Comparison of ENCODE assay signal across 9 cellular contexts in genomic region chr21:16279658-16280581, GRCh38.
DNase-seq lines count a peak whose midpoint lies in the region; ATAC-seq and TF ChIP-seq lines count a peak whose summit lies in the region.
"Had no signal": no experiment of that assay in that cellular context is flagged by ENCODE, and none has a peak within 500 bp of the region (broad histone marks: within the 10 kb centered on the region; RNA-seq: fewer than 3 reads in every experiment).

No MANE protein-coding gene starts in this region.

- H3K27me3 ChIP-seq in right atrium auricular region, result no peaks in the 10 kb centered on the region

- peak overlapping the region; percentile 11 to 27 for H3K4me3 ChIP-seq in right atrium auricular region

- H3K4me1 ChIP-seq in right atrium auricular region, result peaks cover 0 to 16% of the 10 kb centered on the region in 2 donors

- no peak overlapping the region for H3K4me3 Mint-ChIP-seq in glutamatergic neuron (ENCODE audit: unreplicated experiment)
- H3K4me3 Mint-ChIP-seq: activated naive CD8-positive, alpha-beta T cell had no signal

- no peak for ATAC-seq in HG03196 (IDR thresholded peaks at IDR 0.05; ENCODE audit: unreplicated experiment)
- no peak for ATAC-seq in HG03432 (IDR thresholded peaks at IDR 0.05; ENCODE audit: unreplicated experiment)

- H3K9me3 ChIP-seq in right atrium auricular region, result no peaks in the 10 kb centered on the region

- H3K4me1 Mint-ChIP-seq in glutamatergic neuron (ENCODE audit: low read depth, unreplicated experiment), result peaks cover 4% of the 10 kb centered on the region

- no peak for TF ChIP-seq CTCF in right atrium auricular region (IDR thresholded peaks at IDR 0.05)
- no peak for TF ChIP-seq CTCF in glutamatergic neuron (IDR thresholded peaks at IDR 0.05; ENCODE audit: partially characterized antibody, unreplicated experiment)

- intact Hi-C loops in posterior vena cava (cut with DNase I), result no loop called here

- H3K36me3 ChIP-seq in right atrium auricular region, result no peaks in the 10 kb centered on the region

- H3K9me3 Mint-ChIP-seq in glutamatergic neuron (ENCODE audit: unreplicated experiment), result no peaks in the 10 kb centered on the region

- no peaks in the 10 kb centered on the region for H3K27me3 Mint-ChIP-seq in glutamatergic neuron (ENCODE audit: unreplicated experiment)
- H3K27me3 Mint-ChIP-seq: activated naive CD8-positive, alpha-beta T cell had no signal

- peak; percentile 45 for DNase-seq in COLO829 (ENCODE audit: low spot score)
- DNase-seq in amygdala (lab: John Stamatoyannopoulos, UW), result peak in 46 of 56 donors; percentile 2 to 70 (median 42)
- DNase-seq in right atrium auricular region (ENCODE audit: low spot score), result no peak
- peak; percentile 72 for DNase-seq in posterior vena cava (ENCODE audit: low spot score)
- DNase-seq in NCI-H345 (lab: John Stamatoyannopoulos, UW), result no peak
- DNase-seq in glutamatergic neuron, result no peak

- H3K27ac ChIP-seq in right atrium auricular region, result peak overlapping the region; percentile 39 to 67

- H3K27ac Mint-ChIP-seq in glutamatergic neuron (ENCODE audit: unreplicated experiment), result no peak overlapping the region
- H3K27ac Mint-ChIP-seq: activated naive CD8-positive, alpha-beta T cell had no signal

- no peaks in the 10 kb centered on the region for H3K36me3 Mint-ChIP-seq in glutamatergic neuron (ENCODE audit: unreplicated experiment)
- H3K36me3 Mint-ChIP-seq: activated naive CD8-positive, alpha-beta T cell had no signal

Comparison
In these comparisons a context has a peak if more than half of its experiments do, and no peak if none do; other contexts are left out.
1. DNase-seq: peak in COLO829 (single experiment), amygdala (46 of 56) and posterior vena cava (single experiment); none in right atrium auricular region (single experiment), NCI-H345 (single experiment) and glutamatergic neuron (single experiment).